ENCODE assay signal across 10 cellular contexts in genomic region chr9:83220737-83221136, GRCh38.
DNase-seq lines count a peak whose midpoint lies in the region; ATAC-seq and TF ChIP-seq lines count a peak whose summit lies in the region.
"Had no signal": no experiment of that assay in that cellular context is flagged by ENCODE, and none has a peak within 500 bp of the region (broad histone marks: within the 10 kb centered on the region; RNA-seq: fewer than 3 reads in every experiment).

No MANE protein-coding gene starts in this region.

- peaks cover 6% of the 10 kb centered on the region for H3K9me3 Mint-ChIP-seq in activated T-cell treated with anti-CD3 and anti-CD28 coated beads, Interleukin-2, amount 50 U/mL, for 4 hours
- peaks cover 3% of the 10 kb centered on the region for H3K9me3 Mint-ChIP-seq in activated T-cell treated with anti-CD3 and anti-CD28 coated beads, Interleukin-2, amount 50 U/mL, for 24 hours
- peaks cover 8 to 16% of the 10 kb centered on the region in 2 donors for H3K9me3 Mint-ChIP-seq in stimulated activated naive B cell treated with anti-CD40 and anti-IgM and Interleukin-4, amounts not matched to agents 10 μg/mL and 1 μg/mL and 100 μg/mL, for 72 hours

- peak; percentile 28 to 40 for ATAC-seq in activated T-cell treated with anti-CD3 and anti-CD28 coated beads, Interleukin-2, amount 50 U/mL, for 4 hours
- peak; percentile 76 for ATAC-seq in HG03025 (IDR thresholded peaks at IDR 0.05; ENCODE audit: low FRiP score, unreplicated experiment)
- ATAC-seq in stimulated activated naive B cell treated with anti-CD40 and anti-IgM and Interleukin-4, amounts not matched to agents 10 μg/mL and 1 μg/mL and 100 μg/mL, for 72 hours (replicated peaks): peak; percentile 57 to 88

- H3K4me3 Mint-ChIP-seq in activated T-cell treated with anti-CD3 and anti-CD28 coated beads, Interleukin-2, amount 50 U/mL, for 4 hours: no peak overlapping the region
- no peak overlapping the region for H3K4me3 Mint-ChIP-seq in activated T-cell treated with anti-CD3 and anti-CD28 coated beads, Interleukin-2, amount 50 U/mL, for 24 hours
- H3K4me3 Mint-ChIP-seq in stimulated activated naive B cell treated with anti-CD40 and anti-IgM and Interleukin-4, amounts not matched to agents 10 μg/mL and 1 μg/mL and 100 μg/mL, for 72 hours: no peak overlapping the region

- no peak overlapping the region for H3K27ac Mint-ChIP-seq in activated T-cell treated with anti-CD3 and anti-CD28 coated beads, Interleukin-2, amount 50 U/mL, for 24 hours
- H3K27ac Mint-ChIP-seq in stimulated activated naive B cell treated with anti-CD40 and anti-IgM and Interleukin-4, amounts not matched to agents 10 μg/mL and 1 μg/mL and 100 μg/mL, for 72 hours: no peak overlapping the region

- H3K36me3 Mint-ChIP-seq in activated T-cell treated with anti-CD3 and anti-CD28 coated beads, Interleukin-2, amount 50 U/mL, for 4 hours (ENCODE audit: insufficient read depth): no peaks in the 10 kb centered on the region
- no peaks in the 10 kb centered on the region for H3K36me3 Mint-ChIP-seq in activated T-cell treated with anti-CD3 and anti-CD28 coated beads, Interleukin-2, amount 50 U/mL, for 24 hours (ENCODE audit: low read depth)
- peaks cover 0 to 2% of the 10 kb centered on the region in 2 donors for H3K36me3 Mint-ChIP-seq in stimulated activated naive B cell treated with anti-CD40 and anti-IgM and Interleukin-4, amounts not matched to agents 10 μg/mL and 1 μg/mL and 100 μg/mL, for 72 hours

- no peak for TF ChIP-seq CTCF in astrocyte of the cerebellum (IDR thresholded peaks at IDR 0.05; ENCODE audit: low read depth, low read length, missing control alignments)
- TF ChIP-seq CTCF in WERI-Rb-1 (IDR thresholded peaks at IDR 0.05; ENCODE audit: low read depth, low read length): no peak

- in situ Hi-C loops in astrocyte of the cerebellum (cut with HindIII; ENCODE audit: low sequenced_read_pairs): no loop called here

- H3K36me3 ChIP-seq in WERI-Rb-1: no peaks in the 10 kb centered on the region
- H3K36me3 ChIP-seq: BLaER1 treated with 17β-estradiol and CSF1 and Interleukin-3, amounts not matched to agents 10 nM and 100 nM; SJSA1 had no signal

- H3K27ac ChIP-seq in WERI-Rb-1: no peak overlapping the region
- H3K27ac ChIP-seq: BLaER1 treated with 17β-estradiol and CSF1 and Interleukin-3, amounts not matched to agents 10 nM and 100 nM; SJSA1 had no signal

- H3K4me1 Mint-ChIP-seq in activated T-cell treated with anti-CD3 and anti-CD28 coated beads, Interleukin-2, amount 50 U/mL, for 4 hours (ENCODE audit: low read depth): peaks cover 4% of the 10 kb centered on the region
- H3K4me1 Mint-ChIP-seq in activated T-cell treated with anti-CD3 and anti-CD28 coated beads, Interleukin-2, amount 50 U/mL, for 24 hours (ENCODE audit: low read depth): peaks cover 3% of the 10 kb centered on the region
- peaks cover 3 to 10% of the 10 kb centered on the region in 2 donors for H3K4me1 Mint-ChIP-seq in stimulated activated naive B cell treated with anti-CD40 and anti-IgM and Interleukin-4, amounts not matched to agents 10 μg/mL and 1 μg/mL and 100 μg/mL, for 72 hours

- no peak for DNase-seq in activated T-cell treated with anti-CD3 and anti-CD28 coated beads, Interleukin-2, amount 50 U/mL, for 4 hours
- DNase-seq in activated T-cell treated with anti-CD3 and anti-CD28 coated beads, Interleukin-2, amount 50 U/mL, for 24 hours: no peak
- DNase-seq in astrocyte of the cerebellum (ENCODE audit: low read depth) (peak; percentile 79), amniotic stem cell (lab: John Stamatoyannopoulos, UW) (no peak), HuH-7.5 (ENCODE audit: low spot score) (no peak), WERI-Rb-1 (no peak)
- no peak for DNase-seq in stimulated activated naive B cell treated with anti-CD40 and anti-IgM and Interleukin-4, amounts not matched to agents 10 μg/mL and 1 μg/mL and 100 μg/mL, for 72 hours

- no peak overlapping the region for H3K4me3 ChIP-seq in astrocyte of the cerebellum (ENCODE audit: low read depth, low read length)
- H3K4me3 ChIP-seq in WERI-Rb-1 (ENCODE audit: low read depth, low read length): no peak overlapping the region
- H3K4me3 ChIP-seq: BLaER1 treated with 17β-estradiol and CSF1 and Interleukin-3, amounts not matched to agents 10 nM and 100 nM; SJSA1 had no signal

- H3K27me3 ChIP-seq in WERI-Rb-1 (ENCODE audit: insufficient read depth, low read depth, severe bottlenecking): no peaks in the 10 kb centered on the region
- H3K27me3 ChIP-seq: BLaER1 treated with 17β-estradiol and CSF1 and Interleukin-3, amounts not matched to agents 10 nM and 100 nM; SJSA1 had no signal

- H3K27me3 Mint-ChIP-seq in activated T-cell treated with anti-CD3 and anti-CD28 coated beads, Interleukin-2, amount 50 U/mL, for 4 hours (ENCODE audit: low read depth): peaks cover 32% of the 10 kb centered on the region
- H3K27me3 Mint-ChIP-seq in activated T-cell treated with anti-CD3 and anti-CD28 coated beads, Interleukin-2, amount 50 U/mL, for 24 hours: peaks cover 46% of the 10 kb centered on the region
- peaks cover 28 to 42% of the 10 kb centered on the region in 2 donors for H3K27me3 Mint-ChIP-seq in stimulated activated naive B cell treated with anti-CD40 and anti-IgM and Interleukin-4, amounts not matched to agents 10 μg/mL and 1 μg/mL and 100 μg/mL, for 72 hours

- no peaks in the 10 kb centered on the region for H3K9me3 ChIP-seq in WERI-Rb-1 (ENCODE audit: severe bottlenecking)
- H3K9me3 ChIP-seq: SJSA1 had no signal
